ENCODE assay signal across 23 cellular contexts in the genomic region with DNA sequence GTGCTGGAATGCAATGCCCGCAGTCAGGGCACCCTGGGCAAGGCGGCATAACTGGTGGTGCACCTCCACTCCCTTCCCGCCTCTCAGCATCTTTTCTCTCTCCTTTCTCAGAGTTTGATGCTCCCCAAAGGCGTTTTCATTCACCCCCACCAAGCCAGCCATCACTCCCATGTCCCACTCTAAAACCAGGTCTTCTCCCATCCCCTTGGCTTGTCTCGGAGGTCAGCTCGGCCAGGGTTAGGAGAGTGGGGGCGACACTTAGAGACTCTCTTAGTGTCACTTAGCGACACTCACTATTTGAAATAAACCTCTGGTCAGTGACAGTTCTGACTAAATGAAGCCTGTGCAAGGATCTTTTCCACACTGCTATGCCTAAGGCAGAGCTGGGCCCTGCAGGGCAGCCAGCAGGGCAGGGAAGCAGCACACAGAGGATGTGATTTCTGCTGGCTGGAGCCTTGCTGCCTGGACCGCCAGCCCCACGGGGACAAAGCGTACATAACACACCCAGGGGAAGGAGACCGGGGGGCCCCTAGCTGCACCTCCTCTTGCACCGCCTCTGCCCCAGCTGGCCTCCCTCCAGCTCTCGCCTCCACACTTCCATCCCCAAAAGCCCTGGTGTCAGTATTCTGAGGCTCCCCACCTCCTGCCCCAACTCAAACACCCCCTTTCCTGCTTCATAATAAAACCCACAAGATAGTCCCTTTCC.
DNase-seq lines count a peak whose midpoint lies in the region; ATAC-seq and TF ChIP-seq lines count a peak whose summit lies in the region.
"Had no signal": no experiment of that assay in that cellular context is flagged by ENCODE, and none has a peak within 500 bp of the region (broad histone marks: within the 10 kb centered on the region; RNA-seq: fewer than 3 reads in every experiment).

No MANE protein-coding gene starts in this region.

- peaks cover 0 to 13% (median 6%) of the 10 kb centered on the region in 5 donors for H3K27me3 Mint-ChIP-seq in naive thymus-derived CD4-positive, alpha-beta T cell
- H3K27me3 Mint-ChIP-seq in endothelial cell (ENCODE audit: unreplicated experiment), result peaks cover 7% of the 10 kb centered on the region

- TF ChIP-seq POLR2A in testis (IDR thresholded peaks at IDR 0.05), result no peak

- H3K4me3 ChIP-seq in left ventricle myocardium inferior (no peak overlapping the region), liver (ENCODE audit: low read depth in 1 of 3, low read length in 3 of 3) (no peak overlapping the region), neuronal stem cell (ENCODE audit: low read length in 2 of 2) (no peak overlapping the region), testis (no peak overlapping the region)
- no peak overlapping the region for H3K4me3 ChIP-seq in naive thymus-derived CD4-positive, alpha-beta T cell (ENCODE audit: low read length)

- H3K4me1 Mint-ChIP-seq in naive thymus-derived CD4-positive, alpha-beta T cell, result peaks cover 0 to 6% (median 2%) of the 10 kb centered on the region in 7 donors
- peaks cover 2% of the 10 kb centered on the region for H3K4me1 Mint-ChIP-seq in endothelial cell (ENCODE audit: unreplicated experiment)
- H3K4me1 Mint-ChIP-seq: B cell, IgD-negative memory B cell had no signal

- H2AK5ac ChIP-seq in neuronal stem cell (ENCODE audit: low read depth, low read length), result no peak overlapping the region

- intact Hi-C loops in left ventricle myocardium inferior (cut with micrococcal nuclease), result no loop called here
- intact Hi-C loops in Right ventricle myocardium inferior (cut with DNase I), result loop anchor here (5.0 kb wide), 1 partner anchor 137 kb away; no protein-coding TSS in a partner anchor
- intact Hi-C loops in naive thymus-derived CD4-positive, alpha-beta T cell (cut with micrococcal nuclease), result loop anchor here in 1 of 2 donors (5.0 kb wide), 1 partner anchor 137 kb away; no protein-coding TSS in a partner anchor
- intact Hi-C loops in testis (cut with DNase I; ENCODE audit: low total_unique reads), result loop anchor here (5.0 to 10.0 kb wide), 2 partner anchors 135 to 222 kb away; no protein-coding TSS in a partner anchor

- no peak overlapping the region for H4K8ac ChIP-seq in neuronal stem cell (ENCODE audit: low read depth, low read length)

- no peak for TF ChIP-seq CTCF in left ventricle myocardium inferior (IDR thresholded peaks at IDR 0.05; ENCODE audit: borderline replicate concordance)
- no peak for TF ChIP-seq CTCF in liver (IDR thresholded peaks at IDR 0.05; ENCODE audit: low read depth, low read length, missing input control)
- TF ChIP-seq CTCF in testis (IDR thresholded peaks at IDR 0.05), result no peak
- no peak for TF ChIP-seq CTCF in endothelial cell (IDR thresholded peaks at IDR 0.05; ENCODE audit: unreplicated experiment)

- no peaks in the 10 kb centered on the region for H3K9me3 Mint-ChIP-seq in naive thymus-derived CD4-positive, alpha-beta T cell
- H3K9me3 Mint-ChIP-seq in endothelial cell (ENCODE audit: unreplicated experiment), result no peaks in the 10 kb centered on the region
- H3K9me3 Mint-ChIP-seq: IgD-negative memory B cell had no signal

- H3K18ac ChIP-seq in neuronal stem cell (ENCODE audit: low read length), result peak overlapping the region; percentile 7

- no peak for TF ChIP-seq RAD21 in liver (IDR thresholded peaks at IDR 0.05)

- ATAC-seq in Right ventricle myocardium inferior, result no peak
- no peak for ATAC-seq in naive thymus-derived CD4-positive, alpha-beta T cell

- peaks cover 31% of the 10 kb centered on the region for H3K4me1 ChIP-seq in left ventricle myocardium inferior
- H3K4me1 ChIP-seq in liver (ENCODE audit: control insufficient read depth in 4 of 4, insufficient read depth in 4 of 4, low read length in 3 of 4), result peaks cover 12 to 51% (median 32%) of the 10 kb centered on the region in 4 donors
- peaks cover 6 to 8% of the 10 kb centered on the region in 2 donors for H3K4me1 ChIP-seq in neuronal stem cell (ENCODE audit: control insufficient read depth in 2 of 2, insufficient read depth in 1 of 2, low read depth in 1 of 2, low read length in 2 of 2)
- H3K4me1 ChIP-seq in naive thymus-derived CD4-positive, alpha-beta T cell (ENCODE audit: control insufficient read depth in 2 of 2, insufficient read depth in 2 of 2, low read length in 2 of 2), result no peaks in the 10 kb centered on the region
- no peaks in the 10 kb centered on the region for H3K4me1 ChIP-seq in testis

- H2BK120ac ChIP-seq in neuronal stem cell (ENCODE audit: low read depth, low read length), result no peak overlapping the region

- H3K27me3 ChIP-seq in left ventricle myocardium inferior (ENCODE audit: low read depth) (peaks cover 12% of the 10 kb centered on the region), liver (ENCODE audit: control insufficient read depth in 4 of 4, insufficient read depth in 4 of 4, low read length in 3 of 4) (no peaks in the 10 kb centered on the region), neuronal stem cell (ENCODE audit: control insufficient read depth in 3 of 3, insufficient read depth in 3 of 3, low read depth in 1 of 3, low read length in 3 of 3) (peaks cover 0 to 9% (median 0%) of the 10 kb centered on the region in 3 experiments), testis (no peaks in the 10 kb centered on the region)
- no peaks in the 10 kb centered on the region for H3K27me3 ChIP-seq in naive thymus-derived CD4-positive, alpha-beta T cell (ENCODE audit: control insufficient read depth in 2 of 2, insufficient read depth in 2 of 2, low read length in 2 of 2)

- no peak overlapping the region for H2BK15ac ChIP-seq in neuronal stem cell (ENCODE audit: low read length)

- H3K4me3 Mint-ChIP-seq in naive thymus-derived CD4-positive, alpha-beta T cell, result no peak overlapping the region
- H3K4me3 Mint-ChIP-seq in endothelial cell (ENCODE audit: unreplicated experiment), result no peak overlapping the region
- H3K4me3 Mint-ChIP-seq: B cell, IgD-negative memory B cell had no signal

- no peak overlapping the region for H3K4me2 ChIP-seq in neuronal stem cell (ENCODE audit: insufficient read depth, low read length, poor library complexity, severe bottlenecking)
- H3K4me2 ChIP-seq: KMS-11, SK-N-SH had no signal

- WGBS in liver, result 81% methylated on average over 14 of the region's 14 CpGs
- no CpG with 5 or more reads among the region's 14 CpGs for WGBS in neuronal stem cell (ENCODE audit: extremely low coverage in 2 of 2, insufficient read length in 2 of 2, insufficient replicate concordance in 1 of 2), 2 donors
- WGBS in testis, 2 donors, result 81 to 87% methylated on average over 14 of the region's 14 CpGs

- H4K91ac ChIP-seq in neuronal stem cell (ENCODE audit: low read depth, low read length, poor library complexity), result no peak overlapping the region

- peaks cover 2% of the 10 kb centered on the region for H3K79me1 ChIP-seq in neuronal stem cell (ENCODE audit: low read depth, low read length)

- H3K9me3 ChIP-seq in left ventricle myocardium inferior (replicated peaks), result no peaks in the 10 kb centered on the region
- H3K9me3 ChIP-seq in liver (ENCODE audit: control insufficient read depth in 4 of 4, low read length in 3 of 4), result no peaks in the 10 kb centered on the region
- H3K9me3 ChIP-seq in neuronal stem cell (replicated peaks in 1 of 2; ENCODE audit: control insufficient read depth in 2 of 2, insufficient read depth in 1 of 2, low read depth in 1 of 2, low read length in 2 of 2), result no peaks in the 10 kb centered on the region
- H3K9me3 ChIP-seq in naive thymus-derived CD4-positive, alpha-beta T cell (ENCODE audit: control insufficient read depth in 2 of 3, low read length in 3 of 3), result no peaks in the 10 kb centered on the region
- H3K9me3 ChIP-seq in testis, result no peaks in the 10 kb centered on the region
- H3K9me3 ChIP-seq: SK-N-SH had no signal

- H2BK12ac ChIP-seq in neuronal stem cell (ENCODE audit: low read length), result no peak overlapping the region

- H3K23ac ChIP-seq in neuronal stem cell (ENCODE audit: low read depth, low read length, poor library complexity), result no peak overlapping the region

- peaks cover 15% of the 10 kb centered on the region for H3K36me3 ChIP-seq in left ventricle myocardium inferior
- no peaks in the 10 kb centered on the region for H3K36me3 ChIP-seq in liver (ENCODE audit: control insufficient read depth in 4 of 4, insufficient read depth in 3 of 4, low read depth in 1 of 4, low read length in 3 of 4)
- H3K36me3 ChIP-seq in neuronal stem cell (replicated peaks in 1 of 2; ENCODE audit: control insufficient read depth in 2 of 2, insufficient read depth in 2 of 2, low read length in 2 of 2), result no peaks in the 10 kb centered on the region
- no peaks in the 10 kb centered on the region for H3K36me3 ChIP-seq in naive thymus-derived CD4-positive, alpha-beta T cell (ENCODE audit: control insufficient read depth in 2 of 3, insufficient read depth in 3 of 3, low read length in 3 of 3)
- H3K36me3 ChIP-seq in testis (ENCODE audit: low read depth, missing control alignments), result no peaks in the 10 kb centered on the region

- H2BK5ac ChIP-seq in neuronal stem cell (ENCODE audit: low read length), result no peak overlapping the region

- no peak overlapping the region for H3K4ac ChIP-seq in neuronal stem cell (ENCODE audit: low read length)

- POLR2A ChIA-PET in naive thymus-derived CD4-positive, alpha-beta T cell (lab: Charles Lee), result no interaction called here

- CTCF ChIA-PET in naive thymus-derived CD4-positive, alpha-beta T cell (lab: Charles Lee), result interaction anchor here (1.0 to 1.4 kb wide), 4 partner anchors 10 to 217 kb away, joined by 3 to 5 read pairs (median 4); no protein-coding TSS in a partner anchor

- H3K36me3 Mint-ChIP-seq in naive thymus-derived CD4-positive, alpha-beta T cell, result no peaks in the 10 kb centered on the region
- peaks cover 11% of the 10 kb centered on the region for H3K36me3 Mint-ChIP-seq in endothelial cell (ENCODE audit: low read depth, unreplicated experiment)
- H3K36me3 Mint-ChIP-seq: IgD-negative memory B cell had no signal

- H3K27ac Mint-ChIP-seq in naive thymus-derived CD4-positive, alpha-beta T cell, result peak overlapping the region in 2 of 9 donors; percentile 31 to 36
- no peak overlapping the region for H3K27ac Mint-ChIP-seq in endothelial cell (ENCODE audit: unreplicated experiment)
- H3K27ac Mint-ChIP-seq: B cell had no signal

- H3K14ac ChIP-seq in neuronal stem cell (ENCODE audit: low read length), result no peak overlapping the region

- H3K9ac ChIP-seq in liver (ENCODE audit: low read depth in 1 of 2, low read length in 2 of 2) (no peak overlapping the region), neuronal stem cell (ENCODE audit: low read depth, low read length, poor library complexity) (no peak overlapping the region)
- H3K9ac ChIP-seq: KMS-11, SK-N-SH had no signal

- no peak for DNase-seq in left ventricle myocardium inferior
- no peak for DNase-seq in Right ventricle myocardium inferior (ENCODE audit: missing footprints)
- no peak for DNase-seq in neuronal stem cell (ENCODE audit: low spot score)
- no peak for DNase-seq in naive thymus-derived CD4-positive, alpha-beta T cell
- no peak for DNase-seq in testis
- DNase-seq in HT-29 (ENCODE audit: low spot score), result no peak
- DNase-seq in endothelial cell (ENCODE audit: low spot score), result no peak
- DNase-seq: GOT3, HCEC 1CT, MM.1S, NCI-H1417, NCI-H1694 treated with DMSO at 0.1 percent for 48 hours, NCI-H2081 treated with DMSO at 0.1 percent for 48 hours, NCI-H2171, NCI-H345, NCI-H510A treated with DMSO at 0.1 percent for 48 hours, NCI-H748 treated with DMSO at 0.1 percent for 48 hours, SK-N-SH had no signal

- H3K27ac ChIP-seq in left ventricle myocardium inferior (replicated peaks) (peak overlapping the region; percentile 27), liver (ENCODE audit: low read depth in 1 of 2, low read length in 2 of 2) (peak overlapping the region; percentile 81 to 85), neuronal stem cell (replicated peaks; ENCODE audit: low read length) (no peak overlapping the region), testis (no peak overlapping the region)
- H3K27ac ChIP-seq in naive thymus-derived CD4-positive, alpha-beta T cell (ENCODE audit: low read depth, low read length), result no peak overlapping the region
- H3K27ac ChIP-seq: 22Rv1, KMS-11 had no signal

- H2AFZ ChIP-seq in neuronal stem cell (ENCODE audit: low read length), result no peak overlapping the region

Comparison
In these comparisons a context has a peak if more than half of its experiments do, and no peak if none do; other contexts are left out.
1. H3K27ac ChIP-seq: peak in left ventricle myocardium inferior (single experiment) and liver (2 of 2); none in neuronal stem cell (single experiment), naive thymus-derived CD4-positive, alpha-beta T cell (single experiment) and testis (0 of 2).